Comparison of ENCODE assay signal across 11 cellular contexts in genomic region chr2:72142743-72143440, GRCh38. TPM values are rescaled to one million over a fixed set of nuclear protein-coding genes. Genes with fewer than 3 reads are reported as not detected.
DNase-seq lines count a peak whose midpoint lies in the region; ATAC-seq and TF ChIP-seq lines count a peak whose summit lies in the region.
"Had no signal": no experiment of that assay in that cellular context is flagged by ENCODE, and none has a peak within 500 bp of the region (broad histone marks: within the 10 kb centered on the region; RNA-seq: fewer than 3 reads in every experiment).

No MANE protein-coding gene starts in this region.

- no peak for ATAC-seq in GM21381 (IDR thresholded peaks at IDR 0.05; ENCODE audit: unreplicated experiment)
- ATAC-seq: effector memory CD8-positive, alpha-beta T cell had no signal

- peak overlapping the region; percentile 51 for H3K27ac ChIP-seq in vagina
- H3K27ac ChIP-seq: VCaP had no signal

- no peak overlapping the region for H3K27ac Mint-ChIP-seq in activated naive CD4-positive, alpha-beta T cell treated with anti-CD3 and anti-CD28 coated beads, Interleukin-2, amount 10 ng/mL, durations not matched to agents 7 days and 5 days
- peak overlapping the region in 1 of 3 experiments; percentile 28 for H3K27ac Mint-ChIP-seq in nephron
- no peak overlapping the region for H3K27ac Mint-ChIP-seq in activated naive CD4-positive, alpha-beta T cell treated with anti-CD3 and anti-CD28 coated beads for 36 hours
- H3K27ac Mint-ChIP-seq: effector memory CD8-positive, alpha-beta T cell had no signal

- no peaks in the 10 kb centered on the region for H3K9me3 ChIP-seq in vagina

- no peaks in the 10 kb centered on the region for H3K9me3 Mint-ChIP-seq in activated naive CD4-positive, alpha-beta T cell treated with anti-CD3 and anti-CD28 coated beads, Interleukin-2, amount 10 ng/mL, durations not matched to agents 7 days and 5 days
- H3K9me3 Mint-ChIP-seq in nephron = peaks cover 4% of the 10 kb centered on the region
- H3K9me3 Mint-ChIP-seq in activated naive CD4-positive, alpha-beta T cell treated with anti-CD3 and anti-CD28 coated beads for 36 hours = no peaks in the 10 kb centered on the region
- H3K9me3 Mint-ChIP-seq: effector memory CD8-positive, alpha-beta T cell had no signal

- no peak for TF ChIP-seq POLR2A in vagina (IDR thresholded peaks at IDR 0.05)

- H3K4me3 Mint-ChIP-seq in activated naive CD4-positive, alpha-beta T cell treated with anti-CD3 and anti-CD28 coated beads, Interleukin-2, amount 10 ng/mL, durations not matched to agents 7 days and 5 days = no peak overlapping the region
- peak overlapping the region; percentile 62 to 72 (median 66) for H3K4me3 Mint-ChIP-seq in nephron
- no peak overlapping the region for H3K4me3 Mint-ChIP-seq in activated naive CD4-positive, alpha-beta T cell treated with anti-CD3 and anti-CD28 coated beads for 36 hours

- DNase-seq in activated naive CD4-positive, alpha-beta T cell treated with anti-CD3 and anti-CD28 coated beads, Interleukin-2, amount 10 ng/mL, durations not matched to agents 7 days and 5 days = peak; percentile 19
- no peak for DNase-seq in activated naive CD4-positive, alpha-beta T cell treated with anti-CD3 and anti-CD28 coated beads, Interleukin-2, amount 50 U/mL, for 16 hours
- DNase-seq in fibroblast of pulmonary artery (ENCODE audit: low read depth) = peak; percentile 40
- DNase-seq in vagina (ENCODE audit: extremely low spot score in 2 of 2) = peak; percentile 80 to 87
- DNase-seq in activated naive CD4-positive, alpha-beta T cell treated with anti-CD3 and anti-CD28 coated beads for 36 hours = no peak
- DNase-seq in GM19240 (ENCODE audit: insufficient read length, low spot score) = no peak
- DNase-seq: NCI-H1105 treated with DMSO at 0.1 percent for 48 hours had no signal

- no peak for TF ChIP-seq CTCF in fibroblast of pulmonary artery (IDR thresholded peaks at IDR 0.05; ENCODE audit: low read length, missing control alignments)
- no peak for TF ChIP-seq CTCF in nephron (IDR thresholded peaks at IDR 0.05; ENCODE audit: unreplicated experiment in 3 of 3)
- no peak for TF ChIP-seq CTCF in vagina (IDR thresholded peaks at IDR 0.05)

- CTCF ChIA-PET in activated naive CD4-positive, alpha-beta T cell treated with anti-CD3 and anti-CD28 coated beads, Interleukin-2, amount 10 ng/mL, durations not matched to agents 7 days and 5 days (lab: Charles Lee) = no interaction called here
- CTCF ChIA-PET in activated naive CD4-positive, alpha-beta T cell treated with anti-CD3 and anti-CD28 coated beads for 36 hours (lab: Charles Lee) = no interaction called here

- H3K27me3 Mint-ChIP-seq in activated naive CD4-positive, alpha-beta T cell treated with anti-CD3 and anti-CD28 coated beads, Interleukin-2, amount 10 ng/mL, durations not matched to agents 7 days and 5 days = peaks cover 74% of the 10 kb centered on the region
- peaks cover 83% of the 10 kb centered on the region for H3K27me3 Mint-ChIP-seq in nephron (ENCODE audit: low read depth)
- peaks cover 51% of the 10 kb centered on the region for H3K27me3 Mint-ChIP-seq in activated naive CD4-positive, alpha-beta T cell treated with anti-CD3 and anti-CD28 coated beads for 36 hours (ENCODE audit: low read depth)

- peaks cover 69% of the 10 kb centered on the region for H3K4me1 ChIP-seq in vagina

- intact Hi-C loops in vagina (cut with DNase I) = loop anchor here (10.0 kb wide), 2 partner anchors 208 to 442 kb away; no protein-coding TSS in a partner anchor
- intact Hi-C loops in activated naive CD4-positive, alpha-beta T cell treated with anti-CD3 and anti-CD28 coated beads for 36 hours (cut with micrococcal nuclease) = no loop called here

- H3K36me3 Mint-ChIP-seq in activated naive CD4-positive, alpha-beta T cell treated with anti-CD3 and anti-CD28 coated beads, Interleukin-2, amount 10 ng/mL, durations not matched to agents 7 days and 5 days = peaks cover 6% of the 10 kb centered on the region
- H3K36me3 Mint-ChIP-seq in nephron (ENCODE audit: low read depth) = no peaks in the 10 kb centered on the region
- H3K36me3 Mint-ChIP-seq in activated naive CD4-positive, alpha-beta T cell treated with anti-CD3 and anti-CD28 coated beads for 36 hours (ENCODE audit: low read depth) = no peaks in the 10 kb centered on the region

- H3K4me3 ChIP-seq in fibroblast of pulmonary artery (replicated peaks; ENCODE audit: low read depth, low read length) (no peak overlapping the region), vagina (peak overlapping the region; percentile 40 to 42)

- H3K36me3 ChIP-seq in vagina = no peaks in the 10 kb centered on the region

- H3K27me3 ChIP-seq in vagina = peaks cover 21% of the 10 kb centered on the region

- H3K4me1 Mint-ChIP-seq in activated naive CD4-positive, alpha-beta T cell treated with anti-CD3 and anti-CD28 coated beads, Interleukin-2, amount 10 ng/mL, durations not matched to agents 7 days and 5 days = peaks cover 17% of the 10 kb centered on the region
- H3K4me1 Mint-ChIP-seq in nephron = peaks cover 40% of the 10 kb centered on the region
- H3K4me1 Mint-ChIP-seq in activated naive CD4-positive, alpha-beta T cell treated with anti-CD3 and anti-CD28 coated beads for 36 hours (ENCODE audit: low read depth) = peaks cover 28% of the 10 kb centered on the region

RNA-seq across cellular contexts. Expression of gene CYP26B1, which starts 4.8 kb away (rescaled TPM):
- 6.9 TPM for total RNA-seq in vagina
- not detected for total RNA-seq in activated naive CD4-positive, alpha-beta T cell treated with anti-CD3 and anti-CD28 coated beads for 36 hours

Comparison
In these comparisons a context has a peak if more than half of its experiments do, and no peak if none do; other contexts are left out.
1. DNase-seq: peak in activated naive CD4-positive, alpha-beta T cell treated with anti-CD3 and anti-CD28 coated beads, Interleukin-2, amount 10 ng/mL, durations not matched to agents 7 days and 5 days (single experiment), fibroblast of pulmonary artery (single experiment) and vagina (2 of 2); none in activated naive CD4-positive, alpha-beta T cell treated with anti-CD3 and anti-CD28 coated beads, Interleukin-2, amount 50 U/mL, for 16 hours (single experiment), activated naive CD4-positive, alpha-beta T cell treated with anti-CD3 and anti-CD28 coated beads for 36 hours (single experiment) and GM19240 (single experiment).
2. H3K4me3 Mint-ChIP-seq: peak in nephron (3 of 3); none in activated naive CD4-positive, alpha-beta T cell treated with anti-CD3 and anti-CD28 coated beads, Interleukin-2, amount 10 ng/mL, durations not matched to agents 7 days and 5 days (single experiment) and activated naive CD4-positive, alpha-beta T cell treated with anti-CD3 and anti-CD28 coated beads for 36 hours (single experiment).